Comparison of ENCODE assay signal across 2 cellular contexts in genomic region chr1:151840421-151840820, GRCh38.
TF ChIP-seq lines count a peak whose summit lies in the region.

No MANE protein-coding gene starts in this region.

TF ChIP-seq in GM23338, 12 proteins besides CTCF, POLR2A, EP300 and RAD21:
- TF ChIP-seq EZH2 (IDR thresholded peaks at IDR 0.05; ENCODE audit: low read depth, unreplicated experiment): no peak
- no peak for TF ChIP-seq REST (IDR thresholded peaks at IDR 0.05; ENCODE audit: unreplicated experiment)
- no peak for TF ChIP-seq EZH2phosphoT487 (IDR thresholded peaks at IDR 0.05; ENCODE audit: unreplicated experiment)
- TF ChIP-seq, protein P1, sequence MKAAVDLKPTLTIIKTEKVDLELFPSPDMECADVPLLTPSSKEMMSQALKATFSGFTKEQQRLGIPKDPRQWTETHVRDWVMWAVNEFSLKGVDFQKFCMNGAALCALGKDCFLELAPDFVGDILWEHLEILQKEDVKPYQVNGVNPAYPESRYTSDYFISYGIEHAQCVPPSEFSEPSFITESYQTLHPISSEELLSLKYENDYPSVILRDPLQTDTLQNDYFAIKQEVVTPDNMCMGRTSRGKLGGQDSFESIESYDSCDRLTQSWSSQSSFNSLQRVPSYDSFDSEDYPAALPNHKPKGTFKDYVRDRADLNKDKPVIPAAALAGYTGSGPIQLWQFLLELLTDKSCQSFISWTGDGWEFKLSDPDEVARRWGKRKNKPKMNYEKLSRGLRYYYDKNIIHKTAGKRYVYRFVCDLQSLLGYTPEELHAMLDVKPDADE (IDR thresholded peaks at IDR 0.05): no peak

TF ChIP-seq in endothelial cell of umbilical vein, 7 proteins besides CTCF, POLR2A, EP300 and RAD21:
- TF ChIP-seq FOS (IDR thresholded peaks at IDR 0.05; ENCODE audit: borderline replicate concordance, insufficient read depth, low read length): no peak
- TF ChIP-seq MYC (IDR thresholded peaks at IDR 0.05; ENCODE audit: low read depth, low read length): no peak
- TF ChIP-seq EZH2 (IDR thresholded peaks at IDR 0.05; ENCODE audit: borderline replicate concordance, low read depth, low read length, severe bottlenecking): no peak
- no peak for TF ChIP-seq JUN (IDR thresholded peaks at IDR 0.05; ENCODE audit: borderline replicate concordance, insufficient read depth, insufficient read length, low read depth)
- TF ChIP-seq POLR2AphosphoS5 (IDR thresholded peaks at IDR 0.05; ENCODE audit: insufficient read depth, low read depth, low read length): no peak
- TF ChIP-seq MAX (IDR thresholded peaks at IDR 0.05; ENCODE audit: insufficient read depth, insufficient read length): no peak
- no peak for TF ChIP-seq GATA2 (IDR thresholded peaks at IDR 0.05; ENCODE audit: insufficient read depth, insufficient read length, low read depth, low read length)
